ENCODE assay signal across 13 cellular contexts in genomic region chr6:78598966-78599365, GRCh38.
DNase-seq lines count a peak whose midpoint lies in the region; ATAC-seq and TF ChIP-seq lines count a peak whose summit lies in the region.
"Had no signal": no experiment of that assay in that cellular context is flagged by ENCODE, and none has a peak within 500 bp of the region (broad histone marks: within the 10 kb centered on the region; RNA-seq: fewer than 3 reads in every experiment).

No MANE protein-coding gene starts in this region.

- ATAC-seq in HG02885 (IDR thresholded peaks at IDR 0.05; ENCODE audit: poor library complexity, unreplicated experiment) (no peak), lower lobe of right lung (no peak)
- no peak for ATAC-seq in stimulated activated naive CD8-positive, alpha-beta T cell treated with anti-CD3 and anti-CD28 coated beads, Interleukin-15, Interleukin-2, amounts not matched to agents 100 U/mL and 50 U/mL, for 24 hours
- ATAC-seq: activated T-helper 17 cell treated with anti-CD3 and anti-CD28 coated beads, Interleukin-2, amount 50 U/mL, for 72 hours; right lobe of liver had no signal

- no peak overlapping the region for H3K14ac ChIP-seq in mesenchymal stem cell (ENCODE audit: low read length in 2 of 2)

- no peak overlapping the region for H4K8ac ChIP-seq in mesenchymal stem cell (ENCODE audit: low read length)

- H3K27me3 ChIP-seq in BJ (ENCODE audit: control insufficient read depth, insufficient read depth, low read length) (no peaks in the 10 kb centered on the region), mesenchymal stem cell (ENCODE audit: control insufficient read depth in 1 of 2, insufficient read depth in 1 of 2, low read length in 2 of 2) (no peaks in the 10 kb centered on the region), lower lobe of right lung (ENCODE audit: low read depth) (no peaks in the 10 kb centered on the region)
- H3K27me3 ChIP-seq: right lobe of liver had no signal

- no peak overlapping the region for H2BK120ac ChIP-seq in mesenchymal stem cell (ENCODE audit: low read depth, low read length)

- no peak overlapping the region for H2BK15ac ChIP-seq in mesenchymal stem cell (ENCODE audit: low read depth, poor library complexity, severe bottlenecking)

- no peaks in the 10 kb centered on the region for H3K36me3 ChIP-seq in BJ (ENCODE audit: control insufficient read depth, insufficient read depth, low read length)
- no peaks in the 10 kb centered on the region for H3K36me3 ChIP-seq in mesenchymal stem cell (ENCODE audit: control insufficient read depth in 1 of 2, insufficient read depth in 2 of 2, low read depth in 1 of 2, low read length in 2 of 2)
- H3K36me3 ChIP-seq in lower lobe of right lung: no peaks in the 10 kb centered on the region
- H3K36me3 ChIP-seq: right lobe of liver had no signal

- no peak overlapping the region for H2AFZ ChIP-seq in mesenchymal stem cell (ENCODE audit: low read depth, low read length)

- H3K4me3 ChIP-seq in BJ (ENCODE audit: low read depth, low read length) (no peak overlapping the region), mesenchymal stem cell (ENCODE audit: insufficient read depth in 1 of 2, low read depth in 1 of 2, low read length in 2 of 2) (no peak overlapping the region), lower lobe of right lung (no peak overlapping the region)
- H3K4me3 ChIP-seq: lung, right lobe of liver had no signal

- TF ChIP-seq CTCF in BJ (IDR thresholded peaks at IDR 0.05; ENCODE audit: insufficient read depth, low read depth, low read length) (no peak), lower lobe of right lung (IDR thresholded peaks at IDR 0.05) (no peak)

- H3K4me1 ChIP-seq in mesenchymal stem cell (ENCODE audit: control insufficient read depth, insufficient read depth, low read depth, low read length): peaks cover 2% of the 10 kb centered on the region
- H3K4me1 ChIP-seq in lower lobe of right lung: no peaks in the 10 kb centered on the region
- H3K4me1 ChIP-seq: right lobe of liver had no signal

- 0% methylated on average over 1 of the region's 1 CpG for WGBS in mesenchymal stem cell

- no peak overlapping the region for H3K18ac ChIP-seq in mesenchymal stem cell (ENCODE audit: low read depth in 1 of 2, low read length in 2 of 2)

- H3K4ac ChIP-seq in mesenchymal stem cell (ENCODE audit: low read depth in 1 of 2, low read length in 2 of 2): no peak overlapping the region

- H3K23ac ChIP-seq in mesenchymal stem cell (ENCODE audit: low read length in 2 of 2): no peak overlapping the region

- H2BK5ac ChIP-seq in mesenchymal stem cell (ENCODE audit: low read depth, low read length, poor library complexity, severe bottlenecking): no peak overlapping the region

- intact Hi-C loops in lower lobe of right lung (cut with DNase I): no loop called here

- H3K4me2 ChIP-seq in mesenchymal stem cell (ENCODE audit: low read length, poor library complexity, severe bottlenecking): no peak overlapping the region

- no peak overlapping the region for H4K91ac ChIP-seq in mesenchymal stem cell (ENCODE audit: low read length)

- H3K9me3 ChIP-seq in mesenchymal stem cell (ENCODE audit: control insufficient read depth, low read length) (no peaks in the 10 kb centered on the region), lower lobe of right lung (no peaks in the 10 kb centered on the region)
- H3K9me3 ChIP-seq: right lobe of liver had no signal

- peak overlapping the region; percentile 84 for H3K27ac ChIP-seq in mesenchymal stem cell (ENCODE audit: low read length, poor library complexity, severe bottlenecking)
- H3K27ac ChIP-seq in lower lobe of right lung: no peak overlapping the region
- H3K27ac ChIP-seq: right lobe of liver had no signal

- H3K79me1 ChIP-seq in mesenchymal stem cell (replicated peaks; ENCODE audit: low read length, poor library complexity, severe bottlenecking): no peaks in the 10 kb centered on the region

- POLR2A ChIA-PET in BJ (lab: Charles Lee): no interaction called here

- H3K9ac ChIP-seq in mesenchymal stem cell (ENCODE audit: low read length): no peak overlapping the region

- H2BK12ac ChIP-seq in mesenchymal stem cell (ENCODE audit: low read length in 2 of 2): no peak overlapping the region

- no peak overlapping the region for H2AK5ac ChIP-seq in mesenchymal stem cell (ENCODE audit: low read length, severe bottlenecking)

- CTCF ChIA-PET in BJ (lab: Yijun Ruan, JAX): interaction anchor here (0.6 to 1.5 kb wide), 7 partner anchors 14 to 1916 kb away, joined by 3 to 7 read pairs (median 3); no protein-coding TSS in a partner anchor

- DNase-seq in BJ (ENCODE audit: low read depth): peak; percentile 90
- peak; percentile 100 for DNase-seq in M059J (ENCODE audit: low read depth)
- DNase-seq in dermis blood vessel endothelial cell: peak; percentile 100
- peak; percentile 76 for DNase-seq in mesenchymal stem cell
- no peak for DNase-seq in ureter (ENCODE audit: low spot score)
- no peak for DNase-seq in lower lobe of right lung
- no peak for DNase-seq in stimulated activated naive CD8-positive, alpha-beta T cell treated with anti-CD3 and anti-CD28 coated beads, Interleukin-15, Interleukin-2, amounts not matched to agents 100 U/mL and 50 U/mL, for 24 hours
- DNase-seq: effector CD4-positive, alpha-beta T cell; NCI-H1417; right lobe of liver had no signal

Comparison
In these comparisons a context has a peak if more than half of its experiments do, and no peak if none do; other contexts are left out.
1. DNase-seq: peak in BJ (single experiment), M059J (single experiment), dermis blood vessel endothelial cell (single experiment) and mesenchymal stem cell (single experiment); none in ureter (single experiment), lower lobe of right lung (single experiment) and stimulated activated naive CD8-positive, alpha-beta T cell treated with anti-CD3 and anti-CD28 coated beads, Interleukin-15, Interleukin-2, amounts not matched to agents 100 U/mL and 50 U/mL, for 24 hours (single experiment).